Comparison of ENCODE assay signal across 32 cellular contexts in genomic region chr2:127382836-127383235, GRCh38. TPM values are rescaled to one million over a fixed set of nuclear protein-coding genes. Genes with fewer than 3 reads are reported as not detected.
DNase-seq lines count a peak whose midpoint lies in the region; ATAC-seq and TF ChIP-seq lines count a peak whose summit lies in the region.
"Had no signal": no experiment of that assay in that cellular context is flagged by ENCODE, and none has a peak within 500 bp of the region (broad histone marks: within the 10 kb centered on the region; RNA-seq: fewer than 3 reads in every experiment).

No MANE protein-coding gene starts in this region.

- H3K27ac ChIP-seq in right atrium auricular region: peak overlapping the region; percentile 57 to 59
- H3K27ac ChIP-seq: breast epithelium, colonic mucosa, GM23248, HL-60, stomach, transverse colon had no signal

- no peak for ATAC-seq in HG02610 (IDR thresholded peaks at IDR 0.05; ENCODE audit: unreplicated experiment)
- ATAC-seq: effector memory CD8-positive, alpha-beta T cell; esophagus mucosa; Panc1 had no signal

- intact Hi-C loops in cardiac septum (cut with DNase I): loop anchor here (5.0 kb wide), 1 partner anchor 34 kb away; the partner anchor contains the start of gene PROC

- no peaks in the 10 kb centered on the region for H3K36me3 ChIP-seq in right atrium auricular region
- H3K36me3 ChIP-seq: breast epithelium, colonic mucosa, stomach, transverse colon had no signal

- DNase-seq in right atrium auricular region (ENCODE audit: low spot score) (no peak), cardiac septum (ENCODE audit: low spot score) (no peak), NCI-H524 (lab: John Stamatoyannopoulos, UW) (peak; percentile 12 to 59), midbrain (lab: John Stamatoyannopoulos, UW) (peak; percentile 7), NCI-H2081 treated with DMSO at 0.1 percent for 48 hours (lab: John Stamatoyannopoulos, UW) (no peak), DMS53 (lab: John Stamatoyannopoulos, UW) (no peak)
- DNase-seq: activated B cell treated with CpG ODN at 0.5 μM for 24 hours; activated CD4-positive, alpha-beta memory T cell treated with anti-CD3 and anti-CD28 coated beads for 36 hours; activated CD8-positive, alpha-beta memory T cell treated with anti-CD3 and anti-CD28 coated beads, Interleukin-2, amount 50 U/mL, for 4 hours; activated naive CD4-positive, alpha-beta T cell treated with anti-CD3 and anti-CD28 coated beads for 36 hours; amniotic stem cell; colonic mucosa; effector memory CD8-positive, alpha-beta T cell; foreskin fibroblast; GM23248; mesendoderm; MV-4-11; NCI-H146; NCI-H510A treated with DMSO at 0.1 percent for 48 hours; nucleus accumbens; SIG-M5; small intestine; stomach; SW 1271; T1000; transverse colon had no signal

- no peaks in the 10 kb centered on the region for H3K9me3 ChIP-seq in right atrium auricular region
- H3K9me3 ChIP-seq: breast epithelium, colonic mucosa, stomach, transverse colon had no signal

- no peaks in the 10 kb centered on the region for H3K27me3 ChIP-seq in right atrium auricular region
- H3K27me3 ChIP-seq: breast epithelium, colonic mucosa, stomach, transverse colon had no signal

- no peak for TF ChIP-seq CTCF in right atrium auricular region (IDR thresholded peaks at IDR 0.05)

- no peak overlapping the region for H3K4me3 ChIP-seq in right atrium auricular region
- H3K4me3 ChIP-seq: breast epithelium, colonic mucosa, GM23248, stomach, transverse colon had no signal

- peaks cover 0 to 58% of the 10 kb centered on the region in 2 donors for H3K4me1 ChIP-seq in right atrium auricular region

RNA-seq across cellular contexts. Expression of gene MAP3K2, which starts 4.9 kb away (rescaled TPM):
- total RNA-seq in right atrium auricular region (10 to 100 TPM; 20.5 to 20.8 TPM), cardiac septum (31.6 TPM)

RNA-seq across cellular contexts. Expression of gene PROC, which starts 35.4 kb away (rescaled TPM):
- total RNA-seq in right atrium auricular region (not detected), cardiac septum (not detected)
- total RNA-seq: activated B cell treated with CpG ODN at 0.5 μM for 24 hours; activated CD4-positive, alpha-beta memory T cell treated with anti-CD3 and anti-CD28 coated beads for 36 hours; activated naive CD4-positive, alpha-beta T cell treated with anti-CD3 and anti-CD28 coated beads for 36 hours; breast epithelium; GM23248; pulmonary artery endothelial cell had no signal

Comparison
In these comparisons a context has a peak if more than half of its experiments do, and no peak if none do; other contexts are left out.
1. DNase-seq: peak in NCI-H524 (2 of 2) and midbrain (single experiment); none in right atrium auricular region (single experiment), cardiac septum (single experiment), NCI-H2081 treated with DMSO at 0.1 percent for 48 hours (single experiment) and DMS53 (single experiment).